9 cellular contexts compared by ENCODE assay signal in the genomic region with DNA sequence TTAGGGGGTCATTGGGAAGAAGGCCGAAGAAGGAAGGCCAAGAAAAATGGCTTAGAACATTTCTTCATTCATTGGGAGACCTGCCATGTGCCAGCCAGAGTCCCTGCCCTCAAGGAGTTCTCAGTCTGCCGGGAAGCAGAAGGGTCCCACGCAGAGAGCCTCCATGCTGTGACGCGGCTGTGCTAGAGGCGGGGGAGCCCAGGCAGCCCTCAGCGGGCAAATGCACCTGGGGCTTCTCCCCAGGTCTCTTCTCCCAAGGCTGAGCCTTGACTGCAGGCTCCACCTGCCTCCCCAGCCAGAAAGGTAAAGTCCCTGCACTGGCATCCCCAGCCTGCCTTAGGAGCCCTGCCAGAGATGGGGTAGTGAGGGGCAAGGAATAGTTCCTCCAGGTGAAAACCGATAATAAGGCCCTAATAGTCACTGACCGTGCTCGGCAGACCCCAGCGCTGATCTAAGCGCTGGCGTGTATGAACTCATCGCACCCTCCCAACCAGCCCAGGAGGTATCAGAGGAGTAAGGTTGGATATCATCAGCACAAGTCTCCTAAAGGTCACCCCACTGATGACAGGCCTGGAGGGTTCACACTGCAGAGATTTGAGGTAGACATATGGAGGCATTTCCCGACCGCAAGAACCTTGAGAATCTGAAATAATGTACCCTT. TPM values are rescaled to one million over a fixed set of nuclear protein-coding genes. Genes with fewer than 3 reads are reported as not detected.
DNase-seq lines count a peak whose midpoint lies in the region; ATAC-seq and TF ChIP-seq lines count a peak whose summit lies in the region.
"Had no signal": no experiment of that assay in that cellular context is flagged by ENCODE, and none has a peak within 500 bp of the region (broad histone marks: within the 10 kb centered on the region; RNA-seq: fewer than 3 reads in every experiment).

No MANE protein-coding gene starts in this region.

- H3K27ac ChIP-seq in ectodermal cell (ENCODE audit: insufficient read depth, low read depth, low read length, poor library complexity, severe bottlenecking): no peak overlapping the region

- H3K27me3 Mint-ChIP-seq in natural killer cell treated with Interleukin-12 subunit alpha and Interleukin-12 subunit beta and Interleukin-15 and Interleukin-18, amount 100 ng/mL, for 72 hours: peaks cover 0 to 13% of the 10 kb centered on the region in 2 donors

- H3K4me1 ChIP-seq in NT2/D1 (ENCODE audit: insufficient read depth, insufficient read length) (peaks cover 6% of the 10 kb centered on the region), ectodermal cell (ENCODE audit: control insufficient read depth, insufficient read depth, low read length) (peaks cover 7% of the 10 kb centered on the region)

- H3K9ac ChIP-seq in NT2/D1 (ENCODE audit: insufficient read length, low read depth): peak overlapping the region; percentile 97

- H3K9me3 ChIP-seq in NT2/D1 (ENCODE audit: insufficient read depth, low read length) (no peaks in the 10 kb centered on the region), ectodermal cell (ENCODE audit: control insufficient read depth, low read length) (no peaks in the 10 kb centered on the region)

- H3K36me3 Mint-ChIP-seq in natural killer cell treated with Interleukin-12 subunit alpha and Interleukin-12 subunit beta and Interleukin-15 and Interleukin-18, amount 100 ng/mL, for 72 hours: no peaks in the 10 kb centered on the region

- 85 to 86% methylated on average over 16 of the region's 16 CpGs for WGBS in ectodermal cell, 2 experiments

- ATAC-seq in natural killer cell treated with Interleukin-12 subunit alpha and Interleukin-12 subunit beta and Interleukin-15 and Interleukin-18, amount 100 ng/mL, for 72 hours: no peak

- peak overlapping the region; percentile 80 for H3K4me3 ChIP-seq in AG10803 (ENCODE audit: low read length)
- peak overlapping the region; percentile 80 for H3K4me3 ChIP-seq in NT2/D1 (ENCODE audit: insufficient read length, low read depth)
- peak overlapping the region; percentile 87 for H3K4me3 ChIP-seq in ectodermal cell (ENCODE audit: insufficient read depth, low read depth, low read length)

- H3K9me3 Mint-ChIP-seq in natural killer cell treated with Interleukin-12 subunit alpha and Interleukin-12 subunit beta and Interleukin-15 and Interleukin-18, amount 100 ng/mL, for 72 hours: no peaks in the 10 kb centered on the region

- H3K27me3 ChIP-seq in NT2/D1 (ENCODE audit: insufficient read depth, insufficient read length): peaks cover 6% of the 10 kb centered on the region
- peaks cover 4% of the 10 kb centered on the region for H3K27me3 ChIP-seq in ectodermal cell (ENCODE audit: control insufficient read depth, insufficient read depth, low read length, poor library complexity, severe bottlenecking)

- H3K4me1 Mint-ChIP-seq in natural killer cell treated with Interleukin-12 subunit alpha and Interleukin-12 subunit beta and Interleukin-15 and Interleukin-18, amount 100 ng/mL, for 72 hours (ENCODE audit: low read depth in 2 of 2): peaks cover 7 to 9% of the 10 kb centered on the region in 2 donors

- H3K36me3 ChIP-seq in NT2/D1 (ENCODE audit: insufficient read depth, insufficient read length, low read length): peaks cover 5% of the 10 kb centered on the region
- no peaks in the 10 kb centered on the region for H3K36me3 ChIP-seq in ectodermal cell (ENCODE audit: control insufficient read depth, insufficient read depth, low read length)

- DNase-seq in AG10803 (ENCODE audit: low read depth) (no peak), NT2/D1 (ENCODE audit: low read depth, low spot score) (no peak), kidney tubule cell (ENCODE audit: low spot score) (no peak), NCI-H1694 treated with DMSO at 0.1 percent for 48 hours (lab: John Stamatoyannopoulos, UW) (no peak)
- no peak for DNase-seq in natural killer cell treated with Interleukin-12 subunit alpha and Interleukin-12 subunit beta and Interleukin-15 and Interleukin-18, amount 100 ng/mL, for 72 hours (ENCODE audit: low spot score)
- DNase-seq in activated effector memory CD4-positive, alpha-beta T cell treated with Interleukin-2 at 50 U/mL for 16 hours: no peak
- DNase-seq in stimulated activated CD4-positive, alpha-beta T cell treated with anti-CD3 and anti-CD28 coated beads, Interleukin-15, amount 100 ng/mL, for 24 hours: no peak

- peak overlapping the region; percentile 85 for H3K4me3 Mint-ChIP-seq in natural killer cell treated with Interleukin-12 subunit alpha and Interleukin-12 subunit beta and Interleukin-15 and Interleukin-18, amount 100 ng/mL, for 72 hours

- no peak for TF ChIP-seq CTCF in AG10803 (conservative IDR thresholded peaks at IDR 0.05; ENCODE audit: low read length)

- H3K27ac Mint-ChIP-seq in natural killer cell treated with Interleukin-12 subunit alpha and Interleukin-12 subunit beta and Interleukin-15 and Interleukin-18, amount 100 ng/mL, for 72 hours: peak overlapping the region; percentile 39 to 55

RNA-seq across cellular contexts. Expression of a gene that starts 6.0 kb away (rescaled TPM):
- polyA plus RNA-seq in ectodermal cell (2013, experiment 1 of 4): 20.2 TPM
- polyA plus RNA-seq in ectodermal cell (2013, experiment 2 of 4): 16.9 TPM
- 14.8 TPM for polyA plus RNA-seq in ectodermal cell (2013, experiment 3 of 4)
- 14.8 TPM for polyA plus RNA-seq in ectodermal cell (2013, experiment 4 of 4)
- under 1 TPM; 0.07 to 0.47 TPM for total RNA-seq in natural killer cell treated with Interleukin-12 subunit alpha and Interleukin-12 subunit beta and Interleukin-15 and Interleukin-18, amount 100 ng/mL, for 72 hours

RNA-seq across cellular contexts. Expression of a gene that starts 8.9 kb away (rescaled TPM):
- 1.8 TPM for polyA plus RNA-seq in ectodermal cell (2013, experiment 1 of 4)
- polyA plus RNA-seq in ectodermal cell (2013, experiment 2 of 4): 2.9 TPM
- polyA plus RNA-seq in ectodermal cell (2013, experiment 3 of 4): 2.0 TPM
- 3.1 TPM for polyA plus RNA-seq in ectodermal cell (2013, experiment 4 of 4)
- under 1 TPM; 0.47 to 0.83 TPM for total RNA-seq in natural killer cell treated with Interleukin-12 subunit alpha and Interleukin-12 subunit beta and Interleukin-15 and Interleukin-18, amount 100 ng/mL, for 72 hours

RNA-seq across cellular contexts. Expression of a gene that starts 31.0 kb away (rescaled TPM):
- polyA plus RNA-seq in ectodermal cell (2013, experiment 1 of 4): 45.5 TPM
- polyA plus RNA-seq in ectodermal cell (2013, experiment 2 of 4): 42.3 TPM
- 40.5 TPM for polyA plus RNA-seq in ectodermal cell (2013, experiment 3 of 4)
- 42.1 TPM for polyA plus RNA-seq in ectodermal cell (2013, experiment 4 of 4)
- 10 to 100 TPM; 46.6 to 61.8 TPM for total RNA-seq in natural killer cell treated with Interleukin-12 subunit alpha and Interleukin-12 subunit beta and Interleukin-15 and Interleukin-18, amount 100 ng/mL, for 72 hours

RNA-seq across cellular contexts. Expression of a gene that starts 45.8 kb away (rescaled TPM):
- polyA plus RNA-seq in ectodermal cell (2013, experiment 1 of 4): not detected
- not detected for polyA plus RNA-seq in ectodermal cell (2013, experiment 2 of 4)
- not detected for polyA plus RNA-seq in ectodermal cell (2013, experiment 3 of 4)
- polyA plus RNA-seq in ectodermal cell (2013, experiment 4 of 4): not detected
- total RNA-seq in natural killer cell treated with Interleukin-12 subunit alpha and Interleukin-12 subunit beta and Interleukin-15 and Interleukin-18, amount 100 ng/mL, for 72 hours: not detected
- total RNA-seq: T-helper 2 cell treated with Interferon-gamma antibody and Interleukin-4, amounts not matched to agents 100 ng/mL and 5 ng/mL, for 36 hours had no signal

RNA-seq across cellular contexts. Expression of a gene that starts 57.4 kb away (rescaled TPM):
- polyA plus RNA-seq in ectodermal cell (2013, experiment 1 of 4): not detected
- polyA plus RNA-seq in ectodermal cell (2013, experiment 2 of 4): not detected
- not detected for polyA plus RNA-seq in ectodermal cell (2013, experiment 3 of 4)
- not detected for polyA plus RNA-seq in ectodermal cell (2013, experiment 4 of 4)
- total RNA-seq in natural killer cell treated with Interleukin-12 subunit alpha and Interleukin-12 subunit beta and Interleukin-15 and Interleukin-18, amount 100 ng/mL, for 72 hours: not detected
- total RNA-seq: T-helper 2 cell treated with Interferon-gamma antibody and Interleukin-4, amounts not matched to agents 100 ng/mL and 5 ng/mL, for 36 hours had no signal
